Comparison of ENCODE assay signal across 1 cellular context in the genomic region with DNA sequence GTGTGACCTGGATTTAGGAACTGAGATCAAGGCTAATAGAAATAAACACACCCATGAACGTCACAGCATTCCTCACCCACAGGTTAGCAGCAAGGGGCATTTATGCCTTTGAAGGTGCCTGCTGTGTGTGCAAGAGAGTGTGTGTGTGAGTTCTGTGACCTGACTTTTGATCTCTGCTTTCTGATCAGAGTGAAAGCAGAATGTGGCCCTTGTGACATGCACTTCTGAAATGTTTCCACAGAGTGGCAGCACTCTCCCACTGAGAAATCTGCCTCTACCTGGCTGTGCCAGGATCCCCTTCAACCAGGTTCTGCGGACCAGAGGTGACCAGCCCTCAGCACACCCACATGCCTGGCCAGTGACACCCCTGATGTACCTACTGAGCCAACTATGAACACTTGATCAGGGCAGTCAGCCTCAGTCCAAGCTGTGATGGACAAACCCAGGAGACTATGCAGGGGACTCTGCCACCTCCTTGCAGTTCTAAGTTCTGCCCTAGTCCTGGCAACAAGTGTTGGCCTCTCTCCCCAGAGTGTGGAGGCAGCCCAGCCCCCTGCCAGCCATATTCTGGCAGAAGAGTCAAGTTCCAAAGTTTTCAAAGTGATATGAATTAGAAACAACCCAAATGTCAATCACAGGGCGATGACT.
TF ChIP-seq lines count a peak whose summit lies in the region.

No MANE protein-coding gene starts in this region.

TF ChIP-seq in HepG2, 621 proteins besides CTCF, POLR2A, EP300 and RAD21 (continued from another document and continues in another):
- TF ChIP-seq THAP11 (CRISPR knock-in tag; IDR thresholded peaks at IDR 0.05) (no peak), ZNF766 (CRISPR knock-in tag; IDR thresholded peaks at IDR 0.05; ENCODE audit: borderline replicate concordance) (no peak), ZNF879 (CRISPR knock-in tag; IDR thresholded peaks at IDR 0.05) (no peak), RCOR2 (CRISPR knock-in tag; IDR thresholded peaks at IDR 0.05) (no peak), TCF7 (IDR thresholded peaks at IDR 0.05; ENCODE audit: low read depth) (peak; percentile 49; the same call in 1 of the 2 replicates), EEA1 (CRISPR knock-in tag; IDR thresholded peaks at IDR 0.05; ENCODE audit: borderline replicate concordance) (no peak), PTBP1 (IDR thresholded peaks at IDR 0.05; ENCODE audit: low read depth, low read length, poor library complexity, severe bottlenecking) (no peak), FOXK2 (IDR thresholded peaks at IDR 0.05) (no peak), TEAD3 (CRISPR knock-in tag; optimal IDR thresholded peaks at IDR 0.05; ENCODE audit: borderline replicate concordance) (peak; percentile 61), ZNF331 (CRISPR knock-in tag; IDR thresholded peaks at IDR 0.05) (no peak), BORCS8-MEF2B (CRISPR knock-in tag; IDR thresholded peaks at IDR 0.05) (no peak), ZBTB7B (CRISPR knock-in tag; IDR thresholded peaks at IDR 0.05) (no peak), ZNF205 (CRISPR knock-in tag; IDR thresholded peaks at IDR 0.05) (no peak), FOSL2 (CRISPR knock-in tag; IDR thresholded peaks at IDR 0.05) (0 out of 2 replicates have a peak, but pooled peaks have one; percentile 10), ERF (CRISPR knock-in tag; IDR thresholded peaks at IDR 0.05) (no peak), ZSCAN30 (CRISPR knock-in tag; IDR thresholded peaks at IDR 0.05) (no peak), ISL2 (CRISPR knock-in tag; IDR thresholded peaks at IDR 0.05) (no peak), CEBPG (CRISPR knock-in tag; IDR thresholded peaks at IDR 0.05) (no peak), ZNF7 (CRISPR knock-in tag; IDR thresholded peaks at IDR 0.05) (no peak), ZNF782 (CRISPR knock-in tag; IDR thresholded peaks at IDR 0.05; ENCODE audit: borderline replicate concordance) (no peak), ZNF891 (CRISPR knock-in tag; IDR thresholded peaks at IDR 0.05) (no peak), NBN (conservative IDR thresholded peaks at IDR 0.05) (no peak), CENPX (CRISPR knock-in tag; IDR thresholded peaks at IDR 0.05) (no peak), ZBTB21 (CRISPR knock-in tag; IDR thresholded peaks at IDR 0.05) (no peak), ZBTB42 (CRISPR knock-in tag; IDR thresholded peaks at IDR 0.05) (no peak), NFYC (CRISPR knock-in tag; IDR thresholded peaks at IDR 0.05) (no peak), SPEN (CRISPR knock-in tag; IDR thresholded peaks at IDR 0.05; ENCODE audit: low read depth) (no peak), PCBP2 (optimal IDR thresholded peaks at IDR 0.05; ENCODE audit: low read depth, low read length, poor library complexity, severe bottlenecking) (no peak), MAF1 (CRISPR knock-in tag; IDR thresholded peaks at IDR 0.05; ENCODE audit: borderline replicate concordance) (no peak), ZFYVE20 (CRISPR knock-in tag; IDR thresholded peaks at IDR 0.05; ENCODE audit: borderline replicate concordance, low read depth) (no peak), CBX1 (IDR thresholded peaks at IDR 0.05; ENCODE audit: low read depth) (no peak), ZNF577 (CRISPR knock-in tag; IDR thresholded peaks at IDR 0.05; ENCODE audit: borderline replicate concordance, low read depth) (no peak), MXI1 (IDR thresholded peaks at IDR 0.05; ENCODE audit: borderline replicate concordance, low read depth, low read length) (no peak), NR2F2 (IDR thresholded peaks at IDR 0.05; ENCODE audit: borderline replicate concordance, low read depth) (peak; percentile 55), ZNF773 (CRISPR knock-in tag; IDR thresholded peaks at IDR 0.05; ENCODE audit: borderline replicate concordance) (no peak), PHB2 (IDR thresholded peaks at IDR 0.05; ENCODE audit: partially characterized antibody) (no peak), HNF4A (CRISPR knock-in tag; IDR thresholded peaks at IDR 0.05) (peak; percentile 56; the same call in 1 of the 2 replicates), SOX5 (CRISPR knock-in tag; IDR thresholded peaks at IDR 0.05; ENCODE audit: borderline replicate concordance) (0 out of 2 replicates have a peak, but pooled peaks have one; percentile 24), IKZF4 (CRISPR knock-in tag; IDR thresholded peaks at IDR 0.05; ENCODE audit: borderline replicate concordance, low read depth, not compliant biosample characterization) (no peak), TBX2 (CRISPR knock-in tag; IDR thresholded peaks at IDR 0.05; ENCODE audit: borderline replicate concordance) (0 out of 2 replicates have a peak, but pooled peaks have one; percentile 24), XRCC5 (optimal IDR thresholded peaks at IDR 0.05; ENCODE audit: low read length) (peak; percentile 34), PAWR (CRISPR knock-in tag; IDR thresholded peaks at IDR 0.05; ENCODE audit: borderline replicate concordance) (no peak), ZBTB7A (CRISPR knock-in tag; IDR thresholded peaks at IDR 0.05) (no peak), ASH2L (IDR thresholded peaks at IDR 0.05; ENCODE audit: insufficient read length, low read depth, low read length) (no peak)
- TF ChIP-seq, protein P1, sequence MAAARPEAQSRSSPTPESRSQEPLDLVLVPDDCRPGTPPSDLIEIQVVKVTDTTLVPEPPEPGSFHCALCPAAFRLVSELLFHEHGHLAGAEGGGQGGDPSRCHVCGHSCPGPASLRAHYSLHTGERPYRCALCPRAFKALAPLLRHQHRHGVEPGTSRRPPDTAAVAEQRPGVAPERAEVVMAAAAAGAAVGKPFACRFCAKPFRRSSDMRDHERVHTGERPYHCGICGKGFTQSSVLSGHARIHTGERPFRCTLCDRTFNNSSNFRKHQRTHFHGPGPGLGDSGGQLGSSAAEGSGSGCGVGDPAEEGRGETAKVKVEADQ (CRISPR knock-in tag; IDR thresholded peaks at IDR 0.05; ENCODE audit: borderline replicate concordance), result no peak
- TF ChIP-seq, protein P2, sequence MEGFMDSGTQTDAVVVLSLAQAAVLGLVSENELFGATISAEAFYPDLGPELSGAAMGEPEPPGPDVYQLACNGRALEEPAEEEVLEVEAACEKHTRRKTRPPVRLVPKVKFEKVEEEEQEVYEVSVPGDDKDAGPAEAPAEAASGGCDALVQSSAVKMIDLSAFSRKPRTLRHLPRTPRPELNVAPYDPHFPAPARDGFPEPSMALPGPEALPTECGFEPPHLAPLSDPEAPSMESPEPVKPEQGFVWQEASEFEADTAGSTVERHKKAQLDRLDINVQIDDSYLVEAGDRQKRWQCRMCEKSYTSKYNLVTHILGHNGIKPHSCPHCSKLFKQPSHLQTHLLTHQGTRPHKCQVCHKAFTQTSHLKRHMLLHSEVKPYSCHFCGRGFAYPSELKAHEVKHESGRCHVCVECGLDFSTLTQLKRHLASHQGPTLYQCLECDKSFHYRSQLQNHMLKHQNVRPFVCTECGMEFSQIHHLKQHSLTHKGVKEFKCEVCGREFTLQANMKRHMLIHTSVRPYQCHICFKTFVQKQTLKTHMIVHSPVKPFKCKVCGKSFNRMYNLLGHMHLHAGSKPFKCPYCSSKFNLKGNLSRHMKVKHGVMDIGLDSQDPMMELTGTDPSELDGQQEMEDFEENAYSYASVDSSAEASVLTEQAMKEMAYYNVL (CRISPR knock-in tag; IDR thresholded peaks at IDR 0.05; ENCODE audit: borderline replicate concordance), result 0 out of 2 replicates have a peak, but pooled peaks have one; percentile 35
- TF ChIP-seq, protein P3, sequence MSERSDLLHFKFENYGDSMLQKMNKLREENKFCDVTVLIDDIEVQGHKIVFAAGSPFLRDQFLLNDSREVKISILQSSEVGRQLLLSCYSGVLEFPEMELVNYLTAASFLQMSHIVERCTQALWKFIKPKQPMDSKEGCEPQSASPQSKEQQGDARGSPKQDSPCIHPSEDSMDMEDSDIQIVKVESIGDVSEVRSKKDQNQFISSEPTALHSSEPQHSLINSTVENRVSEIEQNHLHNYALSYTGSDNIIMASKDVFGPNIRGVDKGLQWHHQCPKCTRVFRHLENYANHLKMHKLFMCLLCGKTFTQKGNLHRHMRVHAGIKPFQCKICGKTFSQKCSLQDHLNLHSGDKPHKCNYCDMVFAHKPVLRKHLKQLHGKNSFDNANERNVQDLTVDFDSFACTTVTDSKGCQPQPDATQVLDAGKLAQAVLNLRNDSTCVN (CRISPR knock-in tag; IDR thresholded peaks at IDR 0.05; ENCODE audit: borderline replicate concordance), result 0 out of 2 replicates have a peak, but pooled peaks have one; percentile 21
- TF ChIP-seq, protein P4, sequence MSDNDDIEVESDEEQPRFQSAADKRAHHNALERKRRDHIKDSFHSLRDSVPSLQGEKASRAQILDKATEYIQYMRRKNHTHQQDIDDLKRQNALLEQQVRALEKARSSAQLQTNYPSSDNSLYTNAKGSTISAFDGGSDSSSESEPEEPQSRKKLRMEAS (IDR thresholded peaks at IDR 0.05), result no peak
- TF ChIP-seq, protein P5, sequence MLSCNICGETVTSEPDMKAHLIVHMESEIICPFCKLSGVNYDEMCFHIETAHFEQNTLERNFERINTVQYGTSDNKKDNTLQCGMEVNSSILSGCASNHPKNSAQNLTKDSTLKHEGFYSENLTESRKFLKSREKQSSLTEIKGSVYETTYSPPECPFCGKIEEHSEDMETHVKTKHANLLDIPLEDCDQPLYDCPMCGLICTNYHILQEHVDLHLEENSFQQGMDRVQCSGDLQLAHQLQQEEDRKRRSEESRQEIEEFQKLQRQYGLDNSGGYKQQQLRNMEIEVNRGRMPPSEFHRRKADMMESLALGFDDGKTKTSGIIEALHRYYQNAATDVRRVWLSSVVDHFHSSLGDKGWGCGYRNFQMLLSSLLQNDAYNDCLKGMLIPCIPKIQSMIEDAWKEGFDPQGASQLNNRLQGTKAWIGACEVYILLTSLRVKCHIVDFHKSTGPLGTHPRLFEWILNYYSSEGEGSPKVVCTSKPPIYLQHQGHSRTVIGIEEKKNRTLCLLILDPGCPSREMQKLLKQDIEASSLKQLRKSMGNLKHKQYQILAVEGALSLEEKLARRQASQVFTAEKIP (CRISPR knock-in tag; IDR thresholded peaks at IDR 0.05; ENCODE audit: borderline replicate concordance), result no peak
- TF ChIP-seq, protein P6, sequence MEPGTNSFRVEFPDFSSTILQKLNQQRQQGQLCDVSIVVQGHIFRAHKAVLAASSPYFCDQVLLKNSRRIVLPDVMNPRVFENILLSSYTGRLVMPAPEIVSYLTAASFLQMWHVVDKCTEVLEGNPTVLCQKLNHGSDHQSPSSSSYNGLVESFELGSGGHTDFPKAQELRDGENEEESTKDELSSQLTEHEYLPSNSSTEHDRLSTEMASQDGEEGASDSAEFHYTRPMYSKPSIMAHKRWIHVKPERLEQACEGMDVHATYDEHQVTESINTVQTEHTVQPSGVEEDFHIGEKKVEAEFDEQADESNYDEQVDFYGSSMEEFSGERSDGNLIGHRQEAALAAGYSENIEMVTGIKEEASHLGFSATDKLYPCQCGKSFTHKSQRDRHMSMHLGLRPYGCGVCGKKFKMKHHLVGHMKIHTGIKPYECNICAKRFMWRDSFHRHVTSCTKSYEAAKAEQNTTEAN (CRISPR knock-in tag; conservative IDR thresholded peaks at IDR 0.05), result peak; percentile 99
- TF ChIP-seq, protein P7, sequence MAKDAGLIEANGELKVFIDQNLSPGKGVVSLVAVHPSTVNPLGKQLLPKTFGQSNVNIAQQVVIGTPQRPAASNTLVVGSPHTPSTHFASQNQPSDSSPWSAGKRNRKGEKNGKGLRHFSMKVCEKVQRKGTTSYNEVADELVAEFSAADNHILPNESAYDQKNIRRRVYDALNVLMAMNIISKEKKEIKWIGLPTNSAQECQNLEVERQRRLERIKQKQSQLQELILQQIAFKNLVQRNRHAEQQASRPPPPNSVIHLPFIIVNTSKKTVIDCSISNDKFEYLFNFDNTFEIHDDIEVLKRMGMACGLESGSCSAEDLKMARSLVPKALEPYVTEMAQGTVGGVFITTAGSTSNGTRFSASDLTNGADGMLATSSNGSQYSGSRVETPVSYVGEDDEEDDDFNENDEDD (CRISPR knock-in tag; IDR thresholded peaks at IDR 0.05; ENCODE audit: borderline replicate concordance), result no peak
- TF ChIP-seq, protein P8, sequence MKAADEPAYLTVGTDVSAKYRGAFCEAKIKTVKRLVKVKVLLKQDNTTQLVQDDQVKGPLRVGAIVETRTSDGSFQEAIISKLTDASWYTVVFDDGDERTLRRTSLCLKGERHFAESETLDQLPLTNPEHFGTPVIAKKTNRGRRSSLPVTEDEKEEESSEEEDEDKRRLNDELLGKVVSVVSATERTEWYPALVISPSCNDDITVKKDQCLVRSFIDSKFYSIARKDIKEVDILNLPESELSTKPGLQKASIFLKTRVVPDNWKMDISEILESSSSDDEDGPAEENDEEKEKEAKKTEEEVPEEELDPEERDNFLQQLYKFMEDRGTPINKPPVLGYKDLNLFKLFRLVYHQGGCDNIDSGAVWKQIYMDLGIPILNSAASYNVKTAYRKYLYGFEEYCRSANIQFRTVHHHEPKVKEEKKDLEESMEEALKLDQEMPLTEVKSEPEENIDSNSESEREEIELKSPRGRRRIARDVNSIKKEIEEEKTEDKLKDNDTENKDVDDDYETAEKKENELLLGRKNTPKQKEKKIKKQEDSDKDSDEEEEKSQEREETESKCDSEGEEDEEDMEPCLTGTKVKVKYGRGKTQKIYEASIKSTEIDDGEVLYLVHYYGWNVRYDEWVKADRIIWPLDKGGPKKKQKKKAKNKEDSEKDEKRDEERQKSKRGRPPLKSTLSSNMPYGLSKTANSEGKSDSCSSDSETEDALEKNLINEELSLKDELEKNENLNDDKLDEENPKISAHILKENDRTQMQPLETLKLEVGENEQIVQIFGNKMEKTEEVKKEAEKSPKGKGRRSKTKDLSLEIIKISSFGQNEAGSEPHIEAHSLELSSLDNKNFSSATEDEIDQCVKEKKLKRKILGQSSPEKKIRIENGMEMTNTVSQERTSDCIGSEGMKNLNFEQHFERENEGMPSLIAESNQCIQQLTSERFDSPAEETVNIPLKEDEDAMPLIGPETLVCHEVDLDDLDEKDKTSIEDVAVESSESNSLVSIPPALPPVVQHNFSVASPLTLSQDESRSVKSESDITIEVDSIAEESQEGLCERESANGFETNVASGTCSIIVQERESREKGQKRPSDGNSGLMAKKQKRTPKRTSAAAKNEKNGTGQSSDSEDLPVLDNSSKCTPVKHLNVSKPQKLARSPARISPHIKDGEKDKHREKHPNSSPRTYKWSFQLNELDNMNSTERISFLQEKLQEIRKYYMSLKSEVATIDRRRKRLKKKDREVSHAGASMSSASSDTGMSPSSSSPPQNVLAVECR (CRISPR knock-in tag; IDR thresholded peaks at IDR 0.05; ENCODE audit: borderline replicate concordance), result no peak
- TF ChIP-seq, protein P9, sequence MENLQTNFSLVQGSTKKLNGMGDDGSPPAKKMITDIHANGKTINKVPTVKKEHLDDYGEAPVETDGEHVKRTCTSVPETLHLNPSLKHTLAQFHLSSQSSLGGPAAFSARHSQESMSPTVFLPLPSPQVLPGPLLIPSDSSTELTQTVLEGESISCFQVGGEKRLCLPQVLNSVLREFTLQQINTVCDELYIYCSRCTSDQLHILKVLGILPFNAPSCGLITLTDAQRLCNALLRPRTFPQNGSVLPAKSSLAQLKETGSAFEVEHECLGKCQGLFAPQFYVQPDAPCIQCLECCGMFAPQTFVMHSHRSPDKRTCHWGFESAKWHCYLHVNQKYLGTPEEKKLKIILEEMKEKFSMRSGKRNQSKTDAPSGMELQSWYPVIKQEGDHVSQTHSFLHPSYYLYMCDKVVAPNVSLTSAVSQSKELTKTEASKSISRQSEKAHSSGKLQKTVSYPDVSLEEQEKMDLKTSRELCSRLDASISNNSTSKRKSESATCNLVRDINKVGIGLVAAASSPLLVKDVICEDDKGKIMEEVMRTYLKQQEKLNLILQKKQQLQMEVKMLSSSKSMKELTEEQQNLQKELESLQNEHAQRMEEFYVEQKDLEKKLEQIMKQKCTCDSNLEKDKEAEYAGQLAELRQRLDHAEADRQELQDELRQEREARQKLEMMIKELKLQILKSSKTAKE (CRISPR knock-in tag; IDR thresholded peaks at IDR 0.05; ENCODE audit: borderline replicate concordance), result no peak
